8 cellular contexts compared by ENCODE assay signal in the genomic region with DNA sequence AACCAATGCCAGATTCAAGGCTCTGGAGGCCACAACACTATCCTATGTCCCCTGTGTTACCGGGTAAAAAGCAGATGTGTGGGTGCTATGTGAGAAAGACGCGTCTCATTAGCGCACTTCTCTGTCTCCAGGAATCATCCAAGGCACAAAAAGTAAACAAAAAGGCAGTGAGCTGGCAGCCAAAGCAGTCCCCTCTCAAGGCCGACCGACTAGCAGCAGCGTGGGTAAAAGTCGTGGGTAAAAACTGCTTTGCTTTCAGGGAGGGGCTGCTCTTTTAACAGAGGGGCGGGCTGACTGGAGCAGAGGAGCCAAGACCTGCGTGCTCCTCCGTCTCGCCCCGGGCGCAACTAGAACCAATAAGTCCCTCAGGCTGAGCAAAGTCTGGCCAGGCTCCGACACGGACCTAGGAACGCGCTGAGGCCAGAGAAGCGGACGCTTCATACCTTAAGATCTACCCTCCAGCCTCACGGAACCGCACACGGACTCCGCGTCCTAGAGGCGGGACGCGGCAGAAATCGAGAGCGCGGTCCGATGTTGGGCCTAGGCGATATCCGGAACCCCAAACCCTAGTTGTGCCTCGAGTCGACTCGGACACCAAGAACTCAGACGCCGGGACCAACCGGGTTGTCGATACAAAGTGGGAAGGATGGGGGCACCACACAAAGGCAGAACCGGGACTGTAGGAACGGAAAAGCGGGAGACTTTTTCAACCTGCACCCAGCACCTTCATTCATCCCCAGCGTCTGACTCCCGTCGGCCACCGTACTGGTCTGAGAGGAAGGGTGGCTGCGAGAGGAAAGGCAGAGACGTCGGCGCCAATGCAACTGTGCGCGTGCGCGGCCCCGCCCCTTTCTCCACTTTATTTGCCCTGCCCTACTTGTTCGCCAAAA. TPM values are rescaled to one million over a fixed set of nuclear protein-coding genes. Genes with fewer than 3 reads are reported as not detected.
DNase-seq lines count a peak whose midpoint lies in the region; ATAC-seq, FAIRE-seq and TF ChIP-seq lines count a peak whose summit lies in the region.

Gene INTS2, minus strand, starts transcription at position 772 of the 890 bp plus-strand sequence. CDS start 1,338 bp downstream, outside the sequence.

- CTCF ChIA-PET in naive thymus-derived CD4-positive, alpha-beta T cell (lab: Charles Lee): interaction anchor here (0.7 to 1.6 kb wide), 2 partner anchors 115 to 139 kb away, joined by 3 to 4 read pairs; no protein-coding TSS in a partner anchor

- H3K4me3 ChIP-seq in Karpas-422 (ENCODE audit: low read length): peak within 1 kb of the TSS; percentile 80
- H3K4me3 ChIP-seq in fibroblast of lung (replicated peaks in 1 of 4; ENCODE audit: control extremely low read depth in 1 of 4, insufficient read depth in 1 of 4, low read depth in 3 of 4, low read length in 4 of 4): peak within 1 kb of the TSS; percentile 74 to 90 (median 88)
- peak within 1 kb of the TSS; percentile 98 for H3K4me3 ChIP-seq in naive thymus-derived CD4-positive, alpha-beta T cell (ENCODE audit: low read length)

- no peak for TF ChIP-seq CTCF in fibroblast of lung (conservative IDR thresholded peaks at IDR 0.05 in 1 of 2, IDR thresholded peaks at IDR 0.05 in 1 of 2; ENCODE audit: low read depth in 1 of 2, low read length in 2 of 2)

- no peaks in the 10 kb centered on the region for H3K27me3 Mint-ChIP-seq in activated T-cell treated with anti-CD3 and anti-CD28 coated beads, Interleukin-2, amount 50 U/mL, for 72 hours (ENCODE audit: low read depth)
- H3K27me3 Mint-ChIP-seq in naive thymus-derived CD4-positive, alpha-beta T cell: peaks cover 0 to 3% (median 0%) of the 10 kb centered on the region in 5 donors
- H3K27me3 Mint-ChIP-seq in stimulated activated memory B cell treated with anti-CD40 and anti-IgM and Interleukin-4, amounts not matched to agents 10 μg/mL and 1 μg/mL and 100 μg/mL, for 72 hours: no peaks in the 10 kb centered on the region

- FAIRE-seq in RCC 7860 (lab: Jason Lieb, UNC): no peak

- no peaks in the 10 kb centered on the region for H3K9me2 ChIP-seq in Karpas-422 (replicated peaks; ENCODE audit: insufficient read depth, low read length)

- peaks cover 1 to 7% of the 10 kb centered on the region in 2 donors for H3K36me3 Mint-ChIP-seq in activated T-cell treated with anti-CD3 and anti-CD28 coated beads, Interleukin-2, amount 50 U/mL, for 72 hours (ENCODE audit: insufficient read depth in 2 of 2)
- H3K36me3 Mint-ChIP-seq in naive thymus-derived CD4-positive, alpha-beta T cell: peaks cover 0 to 6% (median 5%) of the 10 kb centered on the region in 5 donors
- H3K36me3 Mint-ChIP-seq in stimulated activated memory B cell treated with anti-CD40 and anti-IgM and Interleukin-4, amounts not matched to agents 10 μg/mL and 1 μg/mL and 100 μg/mL, for 72 hours: peaks cover 11% of the 10 kb centered on the region

- intact Hi-C loops in naive thymus-derived CD4-positive, alpha-beta T cell (cut with micrococcal nuclease): loop anchor here (1.0 to 5.0 kb wide), 5 partner anchors 23 to 1330 kb away; partner anchors contain the start of genes BRIP1 (in 2 of the 2) and TANC2 (in 1 of the 2)

- peak within 1 kb of the TSS; percentile 87 for H3K9ac ChIP-seq in Karpas-422 (ENCODE audit: low read length)
- peak within 1 kb of the TSS; percentile 83 for H3K9ac ChIP-seq in fibroblast of lung (ENCODE audit: insufficient read depth, low read length)

- H3K4me2 ChIP-seq in Karpas-422 (ENCODE audit: low read depth, low read length, poor library complexity, severe bottlenecking) (peak within 1 kb of the TSS; percentile 82), fibroblast of lung (ENCODE audit: extremely low read depth, insufficient read depth, low read length) (peak within 1 kb of the TSS; percentile 90)

- POLR2A ChIA-PET in naive thymus-derived CD4-positive, alpha-beta T cell (lab: Charles Lee): interaction anchor here (0.7 to 1.5 kb wide), 3 partner anchors 8 to 139 kb away, joined by 3 to 5 read pairs (median 4); no protein-coding TSS in a partner anchor

- no peaks in the 10 kb centered on the region for H3K9me3 Mint-ChIP-seq in activated T-cell treated with anti-CD3 and anti-CD28 coated beads, Interleukin-2, amount 50 U/mL, for 72 hours
- peaks cover 0 to 8% (median 0%) of the 10 kb centered on the region in 11 donors for H3K9me3 Mint-ChIP-seq in naive thymus-derived CD4-positive, alpha-beta T cell
- H3K9me3 Mint-ChIP-seq in stimulated activated memory B cell treated with anti-CD40 and anti-IgM and Interleukin-4, amounts not matched to agents 10 μg/mL and 1 μg/mL and 100 μg/mL, for 72 hours: no peaks in the 10 kb centered on the region

- H3K27me3 ChIP-seq in Karpas-422 (ENCODE audit: low read length): no peaks in the 10 kb centered on the region
- H3K27me3 ChIP-seq in fibroblast of lung (ENCODE audit: control insufficient read depth, insufficient read depth, low read length): no peaks in the 10 kb centered on the region
- no peaks in the 10 kb centered on the region for H3K27me3 ChIP-seq in naive thymus-derived CD4-positive, alpha-beta T cell (ENCODE audit: control insufficient read depth in 2 of 2, insufficient read depth in 2 of 2, low read length in 2 of 2)

- peaks cover 20% of the 10 kb centered on the region for H3K4me1 Mint-ChIP-seq in activated T-cell treated with anti-CD3 and anti-CD28 coated beads, Interleukin-2, amount 50 U/mL, for 72 hours (ENCODE audit: low read depth)
- peaks cover 13 to 28% (median 21%) of the 10 kb centered on the region in 7 donors for H3K4me1 Mint-ChIP-seq in naive thymus-derived CD4-positive, alpha-beta T cell
- peaks cover 21% of the 10 kb centered on the region for H3K4me1 Mint-ChIP-seq in stimulated activated memory B cell treated with anti-CD40 and anti-IgM and Interleukin-4, amounts not matched to agents 10 μg/mL and 1 μg/mL and 100 μg/mL, for 72 hours

- DNase-seq in DMS153 (lab: John Stamatoyannopoulos, UW) (peak; percentile 81), Karpas-422 (peak; percentile 97), RCC 7860 (ENCODE audit: low spot score) (peak; percentile 84), fibroblast of lung (ENCODE audit: low read depth in 2 of 2) (peak; percentile 96 to 97)
- DNase-seq in activated T-cell treated with anti-CD3 and anti-CD28 coated beads, Interleukin-2, amount 50 U/mL, for 72 hours: peak; percentile 94 to 96
- peak; percentile 90 to 96 (median 94) for DNase-seq in naive thymus-derived CD4-positive, alpha-beta T cell

- H4K20me1 ChIP-seq in Karpas-422 (ENCODE audit: insufficient read depth, low read depth, low read length) (no peaks in the 10 kb centered on the region), fibroblast of lung (ENCODE audit: control insufficient read depth, extremely low read depth, insufficient read depth, low read length) (no peaks in the 10 kb centered on the region)

- H3K27ac ChIP-seq in Karpas-422 (ENCODE audit: low read length) (peak within 1 kb of the TSS; percentile 68), fibroblast of lung (ENCODE audit: insufficient read depth, low read length) (peak within 1 kb of the TSS; percentile 92)
- H3K27ac ChIP-seq in naive thymus-derived CD4-positive, alpha-beta T cell (ENCODE audit: low read depth, low read length): peak within 1 kb of the TSS; percentile 80

- H3K79me2 ChIP-seq in Karpas-422 (ENCODE audit: low read length): peaks cover 16% of the 10 kb centered on the region
- peaks cover 4% of the 10 kb centered on the region for H3K79me2 ChIP-seq in fibroblast of lung (ENCODE audit: control insufficient read depth, insufficient read depth, low read length)

- H2AFZ ChIP-seq in Karpas-422 (ENCODE audit: low read length): peak within 1 kb of the TSS; percentile 95
- peak within 1 kb of the TSS; percentile 88 for H2AFZ ChIP-seq in fibroblast of lung (ENCODE audit: low read length)

- H3K9me3 ChIP-seq in Karpas-422 (ENCODE audit: low read length) (no peaks in the 10 kb centered on the region), fibroblast of lung (ENCODE audit: control insufficient read depth, insufficient read depth, low read depth, low read length) (no peaks in the 10 kb centered on the region)
- H3K9me3 ChIP-seq in naive thymus-derived CD4-positive, alpha-beta T cell (ENCODE audit: control insufficient read depth in 2 of 3, low read length in 3 of 3): no peaks in the 10 kb centered on the region

- peak within 1 kb of the TSS; percentile 87 to 92 for H3K4me3 Mint-ChIP-seq in activated T-cell treated with anti-CD3 and anti-CD28 coated beads, Interleukin-2, amount 50 U/mL, for 72 hours
- peak within 1 kb of the TSS; percentile 88 to 96 (median 92) for H3K4me3 Mint-ChIP-seq in naive thymus-derived CD4-positive, alpha-beta T cell
- H3K4me3 Mint-ChIP-seq in stimulated activated memory B cell treated with anti-CD40 and anti-IgM and Interleukin-4, amounts not matched to agents 10 μg/mL and 1 μg/mL and 100 μg/mL, for 72 hours: peak within 1 kb of the TSS; percentile 93

- H3K4me1 ChIP-seq in Karpas-422 (ENCODE audit: low read length) (peaks cover 15% of the 10 kb centered on the region), fibroblast of lung (ENCODE audit: control insufficient read depth, extremely low read depth, insufficient read depth, low read length) (peaks cover 3% of the 10 kb centered on the region)
- peaks cover 11 to 19% of the 10 kb centered on the region in 2 donors for H3K4me1 ChIP-seq in naive thymus-derived CD4-positive, alpha-beta T cell (ENCODE audit: control insufficient read depth in 2 of 2, insufficient read depth in 2 of 2, low read length in 2 of 2)

- H3K36me3 ChIP-seq in Karpas-422 (ENCODE audit: insufficient read depth, low read length): no peaks in the 10 kb centered on the region
- H3K36me3 ChIP-seq in fibroblast of lung (ENCODE audit: control insufficient read depth, insufficient read depth, low read length): no peaks in the 10 kb centered on the region
- H3K36me3 ChIP-seq in naive thymus-derived CD4-positive, alpha-beta T cell (ENCODE audit: control insufficient read depth in 2 of 3, insufficient read depth in 3 of 3, low read length in 3 of 3): peaks cover 0 to 14% (median 0%) of the 10 kb centered on the region in 3 experiments

- H3K27ac Mint-ChIP-seq in activated T-cell treated with anti-CD3 and anti-CD28 coated beads, Interleukin-2, amount 50 U/mL, for 72 hours: peak within 1 kb of the TSS; percentile 89
- H3K27ac Mint-ChIP-seq in naive thymus-derived CD4-positive, alpha-beta T cell: peak within 1 kb of the TSS; percentile 90 to 98 (median 94)
- H3K27ac Mint-ChIP-seq in stimulated activated memory B cell treated with anti-CD40 and anti-IgM and Interleukin-4, amounts not matched to agents 10 μg/mL and 1 μg/mL and 100 μg/mL, for 72 hours: peak within 1 kb of the TSS; percentile 96

- peak; percentile 81 for ATAC-seq in GM21825 (IDR thresholded peaks at IDR 0.05; ENCODE audit: unreplicated experiment)
- ATAC-seq in activated T-cell treated with anti-CD3 and anti-CD28 coated beads, Interleukin-2, amount 50 U/mL, for 72 hours (replicated peaks in 1 of 2): peak; percentile 91 to 93
- ATAC-seq in naive thymus-derived CD4-positive, alpha-beta T cell: peak; percentile 95
- ATAC-seq in stimulated activated memory B cell treated with anti-CD40 and anti-IgM and Interleukin-4, amounts not matched to agents 10 μg/mL and 1 μg/mL and 100 μg/mL, for 72 hours: peak; percentile 93

RNA-seq across cellular contexts. Expression of gene INTS2, which starts in this region (rescaled TPM):
- 18.7 and 34.7 TPM in 2 replicates for total RNA-seq in Karpas-422 (2014; rRNA removed; shearing (Covaris generic); ENCODE audit: low replicate concordance)
- total RNA-seq in activated T-cell treated with anti-CD3 and anti-CD28 coated beads, Interleukin-2, amount 50 U/mL, for 72 hours: 10 to 100 TPM; 26.1 to 29.5 TPM
- total RNA-seq in fibroblast of lung: 16.0 and 17.2 TPM in 2 replicates
- 8.9 and 9.3 TPM in 2 replicates for polyA plus RNA-seq in fibroblast of lung
- 3.9 and 4.1 TPM in 2 replicates for polyA plus RNA-seq in fibroblast of lung (2012)
- polyA minus RNA-seq in fibroblast of lung (ENCODE audit: low replicate concordance): 3.5 and 5.6 TPM in 2 replicates
- total RNA-seq in naive thymus-derived CD4-positive, alpha-beta T cell: 10 to 100 TPM; 14.9 to 24.4 (median 19.2) TPM
- 1 to 10 TPM; 4.7 to 6.4 TPM for polyA plus RNA-seq in naive thymus-derived CD4-positive, alpha-beta T cell

Comparison
In these comparisons a context has a peak if more than half of its experiments do, and no peak if none do; other contexts are left out.
1. Peak in every context shown above with its lines: DNase-seq, ATAC-seq, H3K4me3 ChIP-seq and H3K27ac ChIP-seq.